35 cellular contexts compared by ENCODE assay signal in the genomic region with DNA sequence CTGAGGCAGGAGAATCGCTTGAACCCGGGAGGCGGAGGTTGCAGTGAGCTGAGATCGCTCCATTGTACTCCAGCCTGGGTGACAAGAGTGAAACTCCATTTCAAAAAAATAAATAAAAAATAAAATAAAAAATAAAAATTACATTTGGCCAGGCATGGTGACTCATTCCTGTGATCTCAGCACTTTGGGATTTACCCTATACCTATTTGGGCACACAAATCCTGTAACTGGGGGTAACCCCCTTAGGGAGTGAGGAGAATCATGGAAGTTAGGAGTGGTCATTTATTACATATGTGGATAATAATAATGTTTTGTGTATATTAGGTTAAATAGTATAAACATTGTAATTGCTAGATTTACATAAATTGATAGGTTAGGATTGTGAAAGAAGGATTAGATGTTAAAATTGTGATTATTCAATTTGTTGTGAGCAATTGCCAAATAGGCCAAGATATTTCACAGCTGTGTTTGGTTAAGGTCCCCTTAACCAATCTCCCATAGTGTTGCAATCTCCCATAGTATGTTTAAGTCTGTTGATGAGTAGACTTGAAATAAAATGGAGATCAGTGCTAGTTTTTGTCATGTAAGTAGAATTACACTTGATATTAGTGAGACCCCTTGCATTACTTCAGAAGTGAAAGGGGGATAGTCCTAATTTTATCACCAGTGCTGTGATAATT. TPM values are rescaled to one million over a fixed set of nuclear protein-coding genes. Genes with fewer than 3 reads are reported as not detected.
DNase-seq lines count a peak whose midpoint lies in the region; ATAC-seq, FAIRE-seq and TF ChIP-seq lines count a peak whose summit lies in the region.
"Had no signal": no experiment of that assay in that cellular context is flagged by ENCODE, and none has a peak within 500 bp of the region (broad histone marks: within the 10 kb centered on the region; RNA-seq: fewer than 3 reads in every experiment).

No MANE protein-coding gene starts in this region.

- H3K79me2 ChIP-seq in hepatocyte = peaks cover 22% of the 10 kb centered on the region

- ATAC-seq in CD8-positive, alpha-beta T cell = no peak
- ATAC-seq: GM23338 had no signal

- peaks cover 13% of the 10 kb centered on the region for H3K27me3 Mint-ChIP-seq in CD8-positive, alpha-beta T cell (ENCODE audit: low read depth)

- H3K27me3 ChIP-seq in AG04450 (ENCODE audit: control insufficient read depth, insufficient read depth, low read length) (no peaks in the 10 kb centered on the region), bronchial epithelial cell (ENCODE audit: control insufficient read depth, insufficient read depth, low read length) (no peaks in the 10 kb centered on the region), hepatocyte (no peaks in the 10 kb centered on the region)
- H3K27me3 ChIP-seq in CD8-positive, alpha-beta T cell (ENCODE audit: insufficient read depth, low read length) = no peaks in the 10 kb centered on the region
- H3K27me3 ChIP-seq: BE2C, colonic mucosa, stomach, tibial artery had no signal

- H3K9me3 Mint-ChIP-seq in CD8-positive, alpha-beta T cell = peaks cover 6% of the 10 kb centered on the region

- H3K9me2 ChIP-seq in hepatocyte (replicated peaks; ENCODE audit: insufficient read depth) = no peaks in the 10 kb centered on the region

- FAIRE-seq in bronchial epithelial cell (lab: Jason Lieb, UNC) = no peak
- FAIRE-seq: A204.1, GM18507, islet of Langerhans had no signal

- H3K36me3 ChIP-seq in bronchial epithelial cell (ENCODE audit: control insufficient read depth, insufficient read depth, low read length) = no peaks in the 10 kb centered on the region
- H3K36me3 ChIP-seq in hepatocyte (replicated peaks; ENCODE audit: insufficient read depth, low read depth) = no peaks in the 10 kb centered on the region
- H3K36me3 ChIP-seq in CD8-positive, alpha-beta T cell (ENCODE audit: insufficient read depth, low read length) = no peaks in the 10 kb centered on the region
- H3K36me3 ChIP-seq: colonic mucosa had no signal

- peaks cover 13% of the 10 kb centered on the region for H3K4me1 Mint-ChIP-seq in CD8-positive, alpha-beta T cell (ENCODE audit: low read depth)
- H3K4me1 Mint-ChIP-seq: GM23338 had no signal

- POLR2A ChIA-PET in AG04450 (lab: Yijun Ruan, JAX) = no interaction called here
- POLR2A ChIA-PET in CD8-positive, alpha-beta T cell (lab: Charles Lee) = no interaction called here

- intact Hi-C loops in CD8-positive, alpha-beta T cell (cut with DNase I, micrococcal nuclease) = no loop called here
- intact Hi-C loops in posterior cingulate gyrus (cut with DNase I) (no loop called here), head of caudate nucleus (cut with DNase I) (no loop called here)

- no peak overlapping the region for H2AFZ ChIP-seq in hepatocyte
- H2AFZ ChIP-seq: GM23338 had no signal

- H3K4me3 ChIP-seq in AG04450 (ENCODE audit: low read depth, low read length) = no peak overlapping the region
- H3K4me3 ChIP-seq in bronchial epithelial cell (ENCODE audit: low read depth, low read length) = no peak overlapping the region
- H3K4me3 ChIP-seq in hepatocyte = peak overlapping the region; percentile 4
- H3K4me3 ChIP-seq in CD8-positive, alpha-beta T cell (ENCODE audit: low read depth, low read length) = no peak overlapping the region
- H3K4me3 ChIP-seq: colonic mucosa, GM23338, left ventricle myocardium inferior, smooth muscle cell, stomach, tibial artery had no signal

- DNase-seq in AG04450 (ENCODE audit: low read depth, low spot score) (peak; percentile 15), HS-5 (ENCODE audit: low read depth) (peak; percentile 62), bronchial epithelial cell (ENCODE audit: low read depth) (peak; percentile 19), hepatocyte (ENCODE audit: low spot score) (no peak), GF-D8 (lab: John Stamatoyannopoulos, UW) (no peak), posterior cingulate gyrus (no peak), head of caudate nucleus (no peak)
- DNase-seq in CD8-positive, alpha-beta T cell = no peak
- DNase-seq: activated CD4-positive, alpha-beta memory T cell treated with anti-CD3 and anti-CD28 coated beads for 36 hours; activated CD8-positive, alpha-beta memory T cell treated with anti-CD3 and anti-CD28 coated beads, Interleukin-2, amount 50 U/mL, for 4 hours; activated naive CD4-positive, alpha-beta T cell treated with anti-CD3 and anti-CD28 coated beads, Interleukin-2, amount 10 ng/mL, durations not matched to agents 7 days and 5 days; amygdala; BE2C; colonic mucosa; effector CD8-positive, alpha-beta T cell; erythroblast; HFFc6; left ventricle myocardium inferior; naive B cell; NCI-H1092 treated with DMSO at 0.1 percent for 48 hours; NCI-H2029; NCI-H345; NCI-H748 treated with DMSO at 0.1 percent for 48 hours; occipital lobe; stimulated activated CD4-positive, alpha-beta T cell treated with anti-CD3 and anti-CD28 coated beads, Interleukin-1b, Interleukin-23, amount 100 ng/mL, for 48 hours; stimulated activated CD8-positive, alpha-beta memory T cell treated with anti-CD3 and anti-CD28 coated beads, Interleukin-4, amount 100 ng/mL, for 48 hours; stomach; tibial artery had no signal

- WGBS in hepatocyte (ENCODE audit: low lambda C conversion rate, missing lambda C conversion rate) = 98% methylated on average over 4 of the region's 4 CpGs

- H4K20me1 ChIP-seq in hepatocyte (ENCODE audit: insufficient read depth, poor library complexity, severe bottlenecking) = no peaks in the 10 kb centered on the region

- TF ChIP-seq CTCF in AG04450 (IDR thresholded peaks at IDR 0.05; ENCODE audit: low read depth, low read length) = no peak
- TF ChIP-seq CTCF in bronchial epithelial cell (IDR thresholded peaks at IDR 0.05; ENCODE audit: insufficient read depth, low read length, severe bottlenecking) = no peak
- TF ChIP-seq CTCF in hepatocyte (IDR thresholded peaks at IDR 0.05; ENCODE audit: poor library complexity) = no peak
- TF ChIP-seq CTCF in CD8-positive, alpha-beta T cell (IDR thresholded peaks at IDR 0.05) = no peak

- H3K4me1 ChIP-seq in hepatocyte (ENCODE audit: insufficient read depth) = peaks cover 5% of the 10 kb centered on the region
- peaks cover 11% of the 10 kb centered on the region for H3K4me1 ChIP-seq in CD8-positive, alpha-beta T cell (ENCODE audit: insufficient read depth, low read length)
- H3K4me1 ChIP-seq: BE2C, colonic mucosa had no signal

- no peak overlapping the region for H3K4me2 ChIP-seq in hepatocyte
- H3K4me2 ChIP-seq: GM23338, smooth muscle cell had no signal

- no peak overlapping the region for H3K4me3 Mint-ChIP-seq in CD8-positive, alpha-beta T cell
- H3K4me3 Mint-ChIP-seq: activated CD4-positive, alpha-beta memory T cell treated with anti-CD3 and anti-CD28 coated beads for 36 hours; GM23338; HFFc6 had no signal

- H3K9me3 ChIP-seq in AG04450 (ENCODE audit: control insufficient read depth, insufficient read depth, low read length) (peaks cover 17% of the 10 kb centered on the region), hepatocyte (ENCODE audit: low read depth) (no peaks in the 10 kb centered on the region)
- no peaks in the 10 kb centered on the region for H3K9me3 ChIP-seq in CD8-positive, alpha-beta T cell (ENCODE audit: low read length)
- H3K9me3 ChIP-seq: BE2C, colonic mucosa, left ventricle myocardium inferior, tibial artery had no signal

- H3K27ac ChIP-seq in AG04450 (ENCODE audit: low read depth, low read length) (no peak overlapping the region), hepatocyte (no peak overlapping the region)
- no peak overlapping the region for H3K27ac ChIP-seq in CD8-positive, alpha-beta T cell (ENCODE audit: low read depth, low read length)
- H3K27ac ChIP-seq: colonic mucosa, left ventricle myocardium inferior, RWPE1, stomach, tibial artery had no signal

- H3K36me3 Mint-ChIP-seq in CD8-positive, alpha-beta T cell = no peaks in the 10 kb centered on the region

- H3K27ac Mint-ChIP-seq in CD8-positive, alpha-beta T cell = no peak overlapping the region
- H3K27ac Mint-ChIP-seq: activated CD4-positive, alpha-beta memory T cell treated with anti-CD3 and anti-CD28 coated beads for 36 hours; activated naive CD4-positive, alpha-beta T cell treated with anti-CD3 and anti-CD28 coated beads, Interleukin-2, amount 10 ng/mL, durations not matched to agents 7 days and 5 days; activated T-helper 1 cell treated with anti-CD3 and anti-CD28 coated beads, Interleukin-12 subunit alpha, Interleukin-12 subunit beta, Interleukin-2, Interleukin-4 antibody, amounts not matched to agents 30 ng/mL and 10 ng/mL and 1 ng/mL, durations not matched to agents 14 hours and 24 hours and 36 hours; GM23338; HFFc6 had no signal

- CTCF ChIA-PET in AG04450 (lab: Charles Lee) = interaction anchor here (0.6 to 1.3 kb wide), 2 partner anchors 23 to 172 kb away, joined by 5 to 7 read pairs; no protein-coding TSS in a partner anchor
- CTCF ChIA-PET in CD8-positive, alpha-beta T cell (lab: Charles Lee) = no interaction called here

RNA-seq across cellular contexts. Expression of a gene that starts 30.7 kb away (rescaled TPM):
- 4.5 and 6.9 TPM in 2 replicates for polyA plus RNA-seq in AG04450 (2011; rRNA removed)
- 7.0 and 10.1 TPM in 2 replicates for polyA minus RNA-seq in AG04450 (2011; rRNA and poly(A)+ RNA removed)
- 1.6 and 4.1 TPM in 2 replicates for total RNA-seq in bronchial epithelial cell
- 11.2 and 13.8 TPM in 2 replicates for total RNA-seq in hepatocyte
- polyA plus RNA-seq in hepatocyte = 3.0 and 4.1 TPM in 2 replicates
- 10 to 100 TPM; 12.1 to 14.6 TPM for total RNA-seq in CD8-positive, alpha-beta T cell

RNA-seq across cellular contexts. Expression of a gene that starts 42.5 kb away (rescaled TPM):
- polyA plus RNA-seq in AG04450 (2011; rRNA removed) (0.12 and 0.15 TPM in 2 replicates), hepatocyte (0.91 TPM in 1 of 2 replicates, not detected in the other)
- 0.17 TPM in 1 of 2 replicates, not detected in the other for polyA minus RNA-seq in AG04450 (2011; rRNA and poly(A)+ RNA removed)
- total RNA-seq in bronchial epithelial cell (0.13 TPM in 1 of 2 replicates, not detected in the other), hepatocyte (0.32 and 0.77 TPM in 2 replicates)
- not detected for total RNA-seq in CD8-positive, alpha-beta T cell
- polyA plus RNA-seq: smooth muscle cell had no signal

RNA-seq across cellular contexts. Expression of a gene that starts 44.9 kb away (rescaled TPM):
- polyA plus RNA-seq in AG04450 (2011; rRNA removed) (2.4 and 2.7 TPM in 2 replicates), hepatocyte (1.2 and 2.4 TPM in 2 replicates)
- polyA minus RNA-seq in AG04450 (2011; rRNA and poly(A)+ RNA removed) = 3.9 and 6.9 TPM in 2 replicates
- total RNA-seq in bronchial epithelial cell (3.2 and 5.2 TPM in 2 replicates), hepatocyte (4.7 and 5.3 TPM in 2 replicates)
- total RNA-seq in CD8-positive, alpha-beta T cell = under 1 TPM; 0.95 to 1.00 TPM

RNA-seq across cellular contexts. Expression of a gene that starts 59.8 kb away (rescaled TPM):
- polyA plus RNA-seq in AG04450 (2011; rRNA removed) (4.3 and 5.6 TPM in 2 replicates), hepatocyte (5.6 and 9.0 TPM in 2 replicates)
- polyA minus RNA-seq in AG04450 (2011; rRNA and poly(A)+ RNA removed) = 6.0 and 6.6 TPM in 2 replicates
- total RNA-seq in bronchial epithelial cell (5.5 and 8.8 TPM in 2 replicates), hepatocyte (6.1 and 8.1 TPM in 2 replicates)
- total RNA-seq in CD8-positive, alpha-beta T cell = 1 to 10 TPM; 1.0 to 2.1 TPM

Comparison
In these comparisons a context has a peak if more than half of its experiments do, and no peak if none do; other contexts are left out.
1. DNase-seq: peak in AG04450 (single experiment), HS-5 (single experiment) and bronchial epithelial cell (single experiment); none in hepatocyte (single experiment), CD8-positive, alpha-beta T cell (0 of 7), GF-D8 (single experiment), posterior cingulate gyrus (0 of 10) and head of caudate nucleus (0 of 42).